ENCODE assay signal across 20 cellular contexts in genomic region chr6:24378473-24379097, GRCh38. TPM values are rescaled to one million over a fixed set of nuclear protein-coding genes. Genes with fewer than 3 reads are reported as not detected.
"Had no signal": no experiment of that assay in that cellular context is flagged by ENCODE, and none has a peak within 500 bp of the region (broad histone marks: within the 10 kb centered on the region; RNA-seq: fewer than 3 reads in every experiment).

No MANE protein-coding gene starts in this region.

- H3K9me3 ChIP-seq: gastrocnemius medialis, pancreas, thyroid gland, uterus had no signal

- H3K4me1 ChIP-seq: gastrocnemius medialis, pancreas, thyroid gland, uterus had no signal

- H3K4me3 Mint-ChIP-seq: activated CD4-positive, alpha-beta memory T cell treated with anti-CD3 and anti-CD28 coated beads for 36 hours; activated naive CD8-positive, alpha-beta T cell; activated T-cell treated with anti-CD3 and anti-CD28 coated beads, Interleukin-2, amount 50 U/mL, for 4 hours; dendritic cell treated with granulocyte-macrophage colony-stimulating factor and Interleukin-4, amounts not matched to agents 40 ng/mL and 50 ng/mL, for 4 days; effector memory CD8-positive, alpha-beta T cell; neural progenitor cell had no signal

- H3K27ac ChIP-seq: brain microvascular endothelial cell, epithelial cell of prostate, gastrocnemius medialis, neural progenitor cell, pancreas, thyroid gland, uterus, VCaP had no signal

- H3K4me3 ChIP-seq: gastrocnemius medialis, neural progenitor cell, pancreas, thyroid gland, uterus had no signal

- H3K36me3 Mint-ChIP-seq: activated CD4-positive, alpha-beta memory T cell treated with anti-CD3 and anti-CD28 coated beads for 36 hours; activated naive CD8-positive, alpha-beta T cell; neural progenitor cell had no signal

- H3K4me1 Mint-ChIP-seq: neural progenitor cell had no signal

- H3K27ac Mint-ChIP-seq: activated CD4-positive, alpha-beta memory T cell treated with anti-CD3 and anti-CD28 coated beads for 36 hours; activated naive CD8-positive, alpha-beta T cell; dendritic cell treated with granulocyte-macrophage colony-stimulating factor and Interleukin-4, amounts not matched to agents 40 ng/mL and 50 ng/mL, for 4 days; effector memory CD8-positive, alpha-beta T cell; neural progenitor cell had no signal

- DNase-seq: activated CD4-positive, alpha-beta memory T cell treated with anti-CD3 and anti-CD28 coated beads for 36 hours; activated gamma-delta T cell; activated T-cell treated with anti-CD3 and anti-CD28 coated beads, Interleukin-2, amount 50 U/mL, for 4 hours; amygdala; brain microvascular endothelial cell; effector memory CD8-positive, alpha-beta T cell; gastrocnemius medialis; islet precursor cell; left ventricle myocardium superior; pancreas; retina; small intestine; thyroid gland; uterus had no signal

- H3K27me3 ChIP-seq: brain microvascular endothelial cell, gastrocnemius medialis, neural progenitor cell, pancreas, thyroid gland, uterus had no signal

- H3K27me3 Mint-ChIP-seq: dendritic cell treated with granulocyte-macrophage colony-stimulating factor and Interleukin-4, amounts not matched to agents 40 ng/mL and 50 ng/mL, for 4 days had no signal

- ATAC-seq: activated T-cell treated with anti-CD3 and anti-CD28 coated beads, Interleukin-2, amount 50 U/mL, for 4 hours; effector memory CD8-positive, alpha-beta T cell; gastrocnemius medialis; left ventricle myocardium superior; pancreas had no signal

- H3K36me3 ChIP-seq: brain microvascular endothelial cell, gastrocnemius medialis, neural progenitor cell, pancreas, thyroid gland, uterus had no signal

RNA-seq across cellular contexts. Expression of gene DCDC2, which starts 20.7 kb away (rescaled TPM):
- total RNA-seq: left ventricle myocardium superior, mesenteric fat pad had no signal
